34 cellular contexts compared by ENCODE assay signal in the genomic region with DNA sequence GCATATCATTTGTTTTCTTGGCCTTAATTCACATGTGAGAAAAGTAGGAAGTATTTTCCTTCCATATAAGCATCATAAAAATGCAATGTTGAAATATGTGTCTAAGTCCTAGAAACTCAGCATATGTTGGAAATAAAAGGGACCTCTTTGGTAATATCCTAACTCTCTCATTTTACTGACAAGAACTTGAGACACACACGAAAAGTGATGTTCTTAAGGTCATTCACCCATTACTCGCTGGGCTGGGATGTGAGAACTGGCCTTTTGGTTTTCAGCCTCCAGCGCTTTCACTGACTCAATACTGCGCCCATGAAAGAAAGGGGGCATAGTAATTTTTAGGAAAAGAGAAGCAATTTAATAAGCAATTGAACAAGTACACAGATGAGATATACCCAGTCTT.
"Had no signal": no experiment of that assay in that cellular context is flagged by ENCODE, and none has a peak within 500 bp of the region (broad histone marks: within the 10 kb centered on the region; RNA-seq: fewer than 3 reads in every experiment).

No MANE protein-coding gene starts in this region.

- H3K4me1 ChIP-seq: Peyer's patch had no signal

- H3K4me3 ChIP-seq: Peyer's patch had no signal

- H3K27me3 ChIP-seq: brain microvascular endothelial cell, Peyer's patch had no signal

- H3K9me3 ChIP-seq: Peyer's patch had no signal

- ATAC-seq: activated naive CD4-positive, alpha-beta T cell treated with anti-CD3 and anti-CD28 coated beads, Interleukin-2, amount 50 U/mL, for 72 hours; activated T-cell treated with anti-CD3 and anti-CD28 coated beads, Interleukin-2, amount 50 U/mL, for 4 hours; PC-3; Right ventricle myocardium inferior had no signal

- DNase-seq: activated B cell treated with CpG ODN at 0.5 μM for 24 hours; activated CD4-positive, alpha-beta memory T cell treated with anti-CD3 and anti-CD28 coated beads for 36 hours; activated CD4-positive, alpha-beta T cell treated with anti-CD3 and anti-CD28 coated beads for 4 hours; activated CD4-positive, alpha-beta T cell treated with anti-CD3 and anti-CD28 coated beads, Interleukin-2, amount 50 U/mL, for 1 hour; activated CD4-positive, CD25-positive, alpha-beta regulatory T cell treated with anti-CD3 and anti-CD28 coated beads, Interleukin-2, amount 50 U/mL, for 72 hours; activated CD8-positive, alpha-beta memory T cell treated with anti-CD3 and anti-CD28 coated beads, Interleukin-2, amount 50 U/mL, for 4 hours; activated gamma-delta T cell treated with Interleukin-2 at 50 U/mL for 16 hours; activated naive CD4-positive, alpha-beta T cell treated with anti-CD3 and anti-CD28 coated beads for 36 hours; activated T-cell treated with anti-CD3 and anti-CD28 coated beads for 4 hours; activated T-cell treated with anti-CD3 and anti-CD28 coated beads, Interleukin-2, amount 50 U/mL, for 4 hours; anterior cingulate cortex; brain microvascular endothelial cell; central memory CD4-positive, alpha-beta T cell; Kasumi-1; KG1; MM.1S; MV-4-11; NCI-H1092; NCI-H146; NCI-H187; NCI-H2029 treated with DMSO at 0.1 percent for 48 hours; NCI-H2107; NCI-H2171; NCI-H510A; NCI-H526; NCI-H748 treated with DMSO at 0.1 percent for 48 hours; NK-92 treated with Interleukin-12 subunit alpha and Interleukin-12 subunit beta, amount 100 ng/mL, for 24 hours; PC-3; Peyer's patch; SIG-M5; T1000 had no signal

- H3K36me3 ChIP-seq: brain microvascular endothelial cell had no signal

- H3K27ac ChIP-seq: brain microvascular endothelial cell, Peyer's patch, RWPE1 had no signal
